ENCODE assay signal across 8 cellular contexts in genomic region chr18:23231340-23232021, GRCh38.
A peak's percentile ranks its signal among the peaks of the same experiment; 100 is the strongest.
DNase-seq lines count a peak whose midpoint lies in the region; ATAC-seq, FAIRE-seq and TF ChIP-seq lines count a peak whose summit lies in the region.

No MANE protein-coding gene starts in this region.

- no peak for FAIRE-seq in bronchial epithelial cell (lab: Jason Lieb, UNC)

- DNase-seq in AG04450 (ENCODE audit: low read depth, low spot score) (peak; percentile 65), bronchial epithelial cell (ENCODE audit: low read depth) (peak; percentile 77), mucosa of descending colon (peak in 1 of 3 donors; percentile 62), NCI-H187 (lab: John Stamatoyannopoulos, UW) (no peak)
- DNase-seq in activated CD4-positive, CD25-positive, alpha-beta regulatory T cell (lab: John Stamatoyannopoulos, UW), result peak; percentile 30 to 63 (median 42)
- DNase-seq in stimulated activated naive B cell treated with anti-CD40 and anti-IgM and Interleukin-4, amounts not matched to agents 10 μg/mL and 1 μg/mL and 100 μg/mL, for 72 hours, result peak; percentile 89

- H3K4me3 Mint-ChIP-seq in stimulated activated naive B cell treated with anti-CD40 and anti-IgM and Interleukin-4, amounts not matched to agents 10 μg/mL and 1 μg/mL and 100 μg/mL, for 72 hours, result peak overlapping the region; percentile 69 to 77

- POLR2A ChIA-PET in AG04450 (lab: Yijun Ruan, JAX), result interaction anchor here (0.6 kb wide), 1 partner anchor 17 kb away, joined by 6 read pairs; no protein-coding TSS in a partner anchor

- H3K27me3 Mint-ChIP-seq in stimulated activated naive B cell treated with anti-CD40 and anti-IgM and Interleukin-4, amounts not matched to agents 10 μg/mL and 1 μg/mL and 100 μg/mL, for 72 hours, result no peaks in the 10 kb centered on the region

- no peaks in the 10 kb centered on the region for H3K4me1 ChIP-seq in mucosa of descending colon (ENCODE audit: low read depth)

- intact Hi-C loops in mucosa of descending colon (cut with DNase I, micrococcal nuclease), result loop anchor here in 1 of 2 donors (10.0 kb wide), 1 partner anchor 143 kb away; no protein-coding TSS in a partner anchor

- peak overlapping the region; percentile 99 for H3K27ac Mint-ChIP-seq in stimulated activated naive B cell treated with anti-CD40 and anti-IgM and Interleukin-4, amounts not matched to agents 10 μg/mL and 1 μg/mL and 100 μg/mL, for 72 hours

- ATAC-seq in GM19372 (IDR thresholded peaks at IDR 0.05; ENCODE audit: low read depth, unreplicated experiment) (peak; percentile 82), HG03521 (IDR thresholded peaks at IDR 0.05; ENCODE audit: unreplicated experiment) (peak; percentile 84), mucosa of descending colon (peak; percentile 84)
- peak; percentile 81 to 86 for ATAC-seq in stimulated activated naive B cell treated with anti-CD40 and anti-IgM and Interleukin-4, amounts not matched to agents 10 μg/mL and 1 μg/mL and 100 μg/mL, for 72 hours (replicated peaks)

- H3K36me3 Mint-ChIP-seq in stimulated activated naive B cell treated with anti-CD40 and anti-IgM and Interleukin-4, amounts not matched to agents 10 μg/mL and 1 μg/mL and 100 μg/mL, for 72 hours, result peaks cover 23 to 31% of the 10 kb centered on the region in 2 donors

- H3K27ac ChIP-seq in AG04450 (ENCODE audit: low read depth, low read length), result peak overlapping the region; percentile 66

- no peaks in the 10 kb centered on the region for H3K9me3 Mint-ChIP-seq in stimulated activated naive B cell treated with anti-CD40 and anti-IgM and Interleukin-4, amounts not matched to agents 10 μg/mL and 1 μg/mL and 100 μg/mL, for 72 hours

- H3K9me3 ChIP-seq in AG04450 (ENCODE audit: control insufficient read depth, insufficient read depth, low read length) (no peaks in the 10 kb centered on the region), mucosa of descending colon (no peaks in the 10 kb centered on the region)

- H3K4me1 Mint-ChIP-seq in stimulated activated naive B cell treated with anti-CD40 and anti-IgM and Interleukin-4, amounts not matched to agents 10 μg/mL and 1 μg/mL and 100 μg/mL, for 72 hours, result peaks cover 41 to 62% of the 10 kb centered on the region in 2 donors

- H3K36me3 ChIP-seq in bronchial epithelial cell (ENCODE audit: control insufficient read depth, insufficient read depth, low read length), result no peaks in the 10 kb centered on the region
- H3K36me3 ChIP-seq in mucosa of descending colon (ENCODE audit: low read depth), result no peaks in the 10 kb centered on the region

- H3K27me3 ChIP-seq in AG04450 (ENCODE audit: control insufficient read depth, insufficient read depth, low read length) (no peaks in the 10 kb centered on the region), bronchial epithelial cell (ENCODE audit: control insufficient read depth, insufficient read depth, low read length) (no peaks in the 10 kb centered on the region)

- TF ChIP-seq CTCF in AG04450 (IDR thresholded peaks at IDR 0.05; ENCODE audit: low read depth, low read length) (no peak), bronchial epithelial cell (IDR thresholded peaks at IDR 0.05; ENCODE audit: insufficient read depth, low read length, severe bottlenecking) (no peak), mucosa of descending colon (IDR thresholded peaks at IDR 0.05) (no peak)

- CTCF ChIA-PET in AG04450 (lab: Charles Lee), result no interaction called here

- H3K4me3 ChIP-seq in AG04450 (ENCODE audit: low read depth, low read length) (no peak overlapping the region), bronchial epithelial cell (ENCODE audit: low read depth, low read length) (no peak overlapping the region), mucosa of descending colon (no peak overlapping the region)

Comparison
In these comparisons a context has a peak if more than half of its experiments do, and no peak if none do; other contexts are left out.
1. DNase-seq: peak in AG04450 (single experiment), activated CD4-positive, CD25-positive, alpha-beta regulatory T cell (4 of 4), bronchial epithelial cell (single experiment) and stimulated activated naive B cell treated with anti-CD40 and anti-IgM and Interleukin-4, amounts not matched to agents 10 μg/mL and 1 μg/mL and 100 μg/mL, for 72 hours (single experiment); none in NCI-H187 (0 of 2).
2. Peak in every context shown above with its lines, with median percentiles within 50 percentile points of each other: ATAC-seq.